In the genomic region with DNA sequence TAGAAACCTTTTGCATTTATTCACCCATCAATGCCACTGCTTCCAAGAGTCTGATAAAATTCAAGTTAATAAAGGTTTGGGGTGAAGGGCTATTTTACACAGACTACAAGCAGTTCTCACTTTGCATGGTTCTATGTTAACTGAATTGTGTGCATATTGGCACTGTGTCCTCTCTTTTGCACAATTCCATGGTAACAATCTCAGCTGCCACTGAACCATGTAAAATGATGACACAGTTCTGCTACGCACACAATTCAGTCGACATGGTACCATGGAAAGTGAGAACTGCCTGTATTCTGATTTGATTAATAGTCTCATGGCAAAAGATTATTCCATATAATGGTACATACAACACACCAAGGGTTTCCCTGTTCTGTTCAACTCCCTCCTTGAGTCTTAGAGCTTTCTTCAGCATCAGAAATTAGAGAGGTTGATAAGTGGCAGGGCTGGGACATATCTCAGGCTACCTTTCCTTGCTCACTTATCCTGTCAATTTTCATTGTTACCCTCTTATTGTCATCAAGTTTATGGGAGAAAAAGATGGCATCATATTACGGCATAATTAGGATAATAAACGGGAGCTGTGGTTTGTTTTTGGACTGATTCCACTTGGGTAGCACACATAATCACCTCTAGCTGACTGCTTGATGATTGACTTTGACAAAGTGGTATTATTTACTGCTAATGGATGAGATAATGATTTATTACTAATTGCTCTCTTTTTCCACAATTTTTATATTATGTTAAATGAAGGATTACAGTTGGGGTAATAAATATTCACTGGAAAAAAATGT, we compare ENCODE assay signal across 1 cellular context.
TF ChIP-seq lines count a peak whose summit lies in the region.

No MANE protein-coding gene starts in this region.

TF ChIP-seq in HEK293, 187 proteins besides CTCF, POLR2A, EP300 and RAD21 (continued from another document):
- TF ChIP-seq, protein P1, sequence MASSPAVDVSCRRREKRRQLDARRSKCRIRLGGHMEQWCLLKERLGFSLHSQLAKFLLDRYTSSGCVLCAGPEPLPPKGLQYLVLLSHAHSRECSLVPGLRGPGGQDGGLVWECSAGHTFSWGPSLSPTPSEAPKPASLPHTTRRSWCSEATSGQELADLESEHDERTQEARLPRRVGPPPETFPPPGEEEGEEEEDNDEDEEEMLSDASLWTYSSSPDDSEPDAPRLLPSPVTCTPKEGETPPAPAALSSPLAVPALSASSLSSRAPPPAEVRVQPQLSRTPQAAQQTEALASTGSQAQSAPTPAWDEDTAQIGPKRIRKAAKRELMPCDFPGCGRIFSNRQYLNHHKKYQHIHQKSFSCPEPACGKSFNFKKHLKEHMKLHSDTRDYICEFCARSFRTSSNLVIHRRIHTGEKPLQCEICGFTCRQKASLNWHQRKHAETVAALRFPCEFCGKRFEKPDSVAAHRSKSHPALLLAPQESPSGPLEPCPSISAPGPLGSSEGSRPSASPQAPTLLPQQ (tag by site-specific recombination; IDR thresholded peaks at IDR 0.05) = 0 out of 2 replicates have a peak, but pooled peaks have one; percentile 27
- TF ChIP-seq ZNF549 (tag by site-specific recombination; IDR thresholded peaks at IDR 0.05) (no peak), TCF7L2 (IDR thresholded peaks at IDR 0.05; ENCODE audit: borderline replicate concordance, low read depth, low read length) (no peak), ZFP41 (tag by site-specific recombination; IDR thresholded peaks at IDR 0.05; ENCODE audit: borderline replicate concordance) (no peak), ZNF138 (tag by site-specific recombination; IDR thresholded peaks at IDR 0.05; ENCODE audit: borderline replicate concordance) (no peak), YY2 (tag by site-specific recombination; IDR thresholded peaks at IDR 0.05) (peak; percentile 52; the same call in 1 of the 2 replicates), GLI2 (tag by site-specific recombination; IDR thresholded peaks at IDR 0.05; ENCODE audit: borderline replicate concordance, low read depth) (no peak; the same call in 1 of the 2 replicates), ZNF629 (tag by site-specific recombination; IDR thresholded peaks at IDR 0.05) (peak; percentile 33; the same call in 1 of the 2 replicates), ZNF223 (tag by site-specific recombination; IDR thresholded peaks at IDR 0.05) (no peak), ZNF837 (tag by site-specific recombination; IDR thresholded peaks at IDR 0.05) (no peak), ZBTB8A (tag by site-specific recombination; IDR thresholded peaks at IDR 0.05) (peak; percentile 35; the same call in 1 of the 2 replicates), ZXDB (tag by site-specific recombination; IDR thresholded peaks at IDR 0.05) (0 out of 2 replicates have a peak, but pooled peaks have one; percentile 31), ZNF354C (tag by site-specific recombination; IDR thresholded peaks at IDR 0.05; ENCODE audit: borderline replicate concordance, low read depth) (no peak), ZFP69B (tag by site-specific recombination; IDR thresholded peaks at IDR 0.05) (no peak), ATF2 (tag by site-specific recombination; IDR thresholded peaks at IDR 0.05; ENCODE audit: low read depth) (0 out of 2 replicates have a peak, but pooled peaks have one; percentile 36), SETDB1 (IDR thresholded peaks at IDR 0.05; ENCODE audit: insufficient read length, low read length) (no peak), ZNF529 (tag by site-specific recombination; IDR thresholded peaks at IDR 0.05; ENCODE audit: insufficient replicate concordance) (no peak), REPIN1 (tag by site-specific recombination; IDR thresholded peaks at IDR 0.05; ENCODE audit: low read depth) (no peak), ZBTB7A (tag by site-specific recombination; IDR thresholded peaks at IDR 0.05; ENCODE audit: low read depth) (no peak), ZNF280C (tag by site-specific recombination; IDR thresholded peaks at IDR 0.05) (no peak), ZNF214 (tag by site-specific recombination; IDR thresholded peaks at IDR 0.05; ENCODE audit: borderline replicate concordance) (no peak), ZNF121 (tag by site-specific recombination; IDR thresholded peaks at IDR 0.05) (no peak), ZNF24 (tag by site-specific recombination; IDR thresholded peaks at IDR 0.05) (no peak), ZNF132 (tag by site-specific recombination; IDR thresholded peaks at IDR 0.05; ENCODE audit: borderline replicate concordance) (no peak), ZNF561 (tag by site-specific recombination; IDR thresholded peaks at IDR 0.05; ENCODE audit: borderline replicate concordance) (no peak), GLI4 (tag by site-specific recombination; IDR thresholded peaks at IDR 0.05) (no peak), BCL11A (tag by site-specific recombination; IDR thresholded peaks at IDR 0.05; ENCODE audit: low read depth) (no peak), ZNF639 (tag by site-specific recombination; IDR thresholded peaks at IDR 0.05) (no peak), ZSCAN23 (tag by site-specific recombination; IDR thresholded peaks at IDR 0.05) (peak; percentile 37; the same call in 1 of the 2 replicates), SALL2 (tag by site-specific recombination; IDR thresholded peaks at IDR 0.05; ENCODE audit: borderline replicate concordance) (no peak), PRDM6 (tag by site-specific recombination; IDR thresholded peaks at IDR 0.05) (peak; percentile 67), TRIM28 (IDR thresholded peaks at IDR 0.05; ENCODE audit: borderline replicate concordance, low read length) (no peak), ZNF292 (tag by site-specific recombination; IDR thresholded peaks at IDR 0.05; ENCODE audit: borderline replicate concordance, low read depth) (no peak), ZNF362 (tag by site-specific recombination; IDR thresholded peaks at IDR 0.05) (0 out of 2 replicates have a peak, but pooled peaks have one; percentile 33), ZNF654 (tag by site-specific recombination; IDR thresholded peaks at IDR 0.05; ENCODE audit: low read depth) (no peak), ZNF701 (tag by site-specific recombination; IDR thresholded peaks at IDR 0.05) (no peak), ZNF239 (tag by site-specific recombination; IDR thresholded peaks at IDR 0.05) (no peak), MZF1 (tag by site-specific recombination; IDR thresholded peaks at IDR 0.05; ENCODE audit: borderline replicate concordance) (no peak), ZNF658 (tag by site-specific recombination; IDR thresholded peaks at IDR 0.05) (no peak), ZNF366 (tag by site-specific recombination; conservative IDR thresholded peaks at IDR 0.05) (peak; percentile 67)
- TF ChIP-seq, protein P2, sequence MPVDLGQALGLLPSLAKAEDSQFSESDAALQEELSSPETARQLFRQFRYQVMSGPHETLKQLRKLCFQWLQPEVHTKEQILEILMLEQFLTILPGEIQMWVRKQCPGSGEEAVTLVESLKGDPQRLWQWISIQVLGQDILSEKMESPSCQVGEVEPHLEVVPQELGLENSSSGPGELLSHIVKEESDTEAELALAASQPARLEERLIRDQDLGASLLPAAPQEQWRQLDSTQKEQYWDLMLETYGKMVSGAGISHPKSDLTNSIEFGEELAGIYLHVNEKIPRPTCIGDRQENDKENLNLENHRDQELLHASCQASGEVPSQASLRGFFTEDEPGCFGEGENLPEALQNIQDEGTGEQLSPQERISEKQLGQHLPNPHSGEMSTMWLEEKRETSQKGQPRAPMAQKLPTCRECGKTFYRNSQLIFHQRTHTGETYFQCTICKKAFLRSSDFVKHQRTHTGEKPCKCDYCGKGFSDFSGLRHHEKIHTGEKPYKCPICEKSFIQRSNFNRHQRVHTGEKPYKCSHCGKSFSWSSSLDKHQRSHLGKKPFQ (tag by site-specific recombination; IDR thresholded peaks at IDR 0.05) = no peak
- TF ChIP-seq, protein P3, sequence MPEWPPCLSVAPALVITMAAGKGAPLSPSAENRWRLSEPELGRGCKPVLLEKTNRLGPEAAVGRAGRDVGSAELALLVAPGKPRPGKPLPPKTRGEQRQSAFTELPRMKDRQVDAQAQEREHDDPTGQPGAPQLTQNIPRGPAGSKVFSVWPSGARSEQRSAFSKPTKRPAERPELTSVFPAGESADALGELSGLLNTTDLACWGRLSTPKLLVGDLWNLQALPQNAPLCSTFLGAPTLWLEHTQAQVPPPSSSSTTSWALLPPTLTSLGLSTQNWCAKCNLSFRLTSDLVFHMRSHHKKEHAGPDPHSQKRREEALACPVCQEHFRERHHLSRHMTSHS (tag by site-specific recombination; IDR thresholded peaks at IDR 0.05) = no peak
